In genomic region chr18:44507729-44508325, GRCh38 we compare ENCODE assay signal across 8 cellular contexts.
DNase-seq lines count a peak whose midpoint lies in the region; ATAC-seq and TF ChIP-seq lines count a peak whose summit lies in the region.

No MANE protein-coding gene starts in this region.

- 39 to 62% methylated on average over 6 of the region's 6 CpGs for WGBS in sigmoid colon, 2 donors

- intact Hi-C loops in A673 (cut with micrococcal nuclease; ENCODE audit: unreplicated experiment) = no loop called here
- intact Hi-C loops in sigmoid colon (cut with DNase I) = no loop called here

- no peaks in the 10 kb centered on the region for H3K27me3 ChIP-seq in A673 (replicated peaks; ENCODE audit: insufficient read depth, low read depth, low read length, poor library complexity)
- H3K27me3 ChIP-seq in sigmoid colon = no peaks in the 10 kb centered on the region

- CTCF ChIA-PET in A673 (lab: Charles Lee) = no interaction called here

- peak; percentile 59 for ATAC-seq in GM18870 (IDR thresholded peaks at IDR 0.05; ENCODE audit: unreplicated experiment)
- ATAC-seq in HG03097 (IDR thresholded peaks at IDR 0.05; ENCODE audit: low FRiP score, unreplicated experiment) = peak; percentile 91
- ATAC-seq in natural killer cell treated with Interleukin-12 subunit alpha and Interleukin-12 subunit beta and Interleukin-15 and Interleukin-18, amount 100 ng/mL, for 72 hours = peak; percentile 87 to 91

- H3K36me3 Mint-ChIP-seq in activated naive CD8-positive, alpha-beta T cell treated with anti-CD3 and anti-CD28 coated beads for 36 hours = no peaks in the 10 kb centered on the region
- H3K36me3 Mint-ChIP-seq in natural killer cell treated with Interleukin-12 subunit alpha and Interleukin-12 subunit beta and Interleukin-15 and Interleukin-18, amount 100 ng/mL, for 72 hours = no peaks in the 10 kb centered on the region

- no peak overlapping the region for H3K4me3 Mint-ChIP-seq in activated naive CD8-positive, alpha-beta T cell treated with anti-CD3 and anti-CD28 coated beads for 36 hours
- H3K4me3 Mint-ChIP-seq in natural killer cell treated with Interleukin-12 subunit alpha and Interleukin-12 subunit beta and Interleukin-15 and Interleukin-18, amount 100 ng/mL, for 72 hours = no peak overlapping the region

- H3K9me3 ChIP-seq in A673 (ENCODE audit: low read depth, low read length, poor library complexity, severe bottlenecking) (no peaks in the 10 kb centered on the region), sigmoid colon (no peaks in the 10 kb centered on the region)

- no peak overlapping the region for H3K27ac Mint-ChIP-seq in activated naive CD8-positive, alpha-beta T cell treated with anti-CD3 and anti-CD28 coated beads for 36 hours
- H3K27ac Mint-ChIP-seq in natural killer cell treated with Interleukin-12 subunit alpha and Interleukin-12 subunit beta and Interleukin-15 and Interleukin-18, amount 100 ng/mL, for 72 hours = no peak overlapping the region

- peak; percentile 8 for DNase-seq in activated naive CD8-positive, alpha-beta T cell treated with anti-CD3 and anti-CD28 coated beads for 36 hours
- peak; percentile 79 for DNase-seq in natural killer cell treated with Interleukin-12 subunit alpha and Interleukin-12 subunit beta and Interleukin-15 and Interleukin-18, amount 100 ng/mL, for 72 hours (ENCODE audit: low spot score)
- DNase-seq in EL = no peak
- no peak for DNase-seq in A673 (ENCODE audit: low spot score)
- DNase-seq in NCI-H1694 (lab: John Stamatoyannopoulos, UW) = no peak
- no peak for DNase-seq in sigmoid colon

- H3K4me1 ChIP-seq in A673 (ENCODE audit: insufficient read depth, low read length, poor library complexity, severe bottlenecking) = no peaks in the 10 kb centered on the region
- peaks cover 0 to 20% (median 14%) of the 10 kb centered on the region in 4 donors for H3K4me1 ChIP-seq in sigmoid colon

- H3K36me3 ChIP-seq in A673 (ENCODE audit: insufficient read depth, low read length, poor library complexity, severe bottlenecking) = no peaks in the 10 kb centered on the region
- no peaks in the 10 kb centered on the region for H3K36me3 ChIP-seq in sigmoid colon

- peaks cover 9% of the 10 kb centered on the region for H3K4me1 Mint-ChIP-seq in activated naive CD8-positive, alpha-beta T cell treated with anti-CD3 and anti-CD28 coated beads for 36 hours
- H3K4me1 Mint-ChIP-seq in natural killer cell treated with Interleukin-12 subunit alpha and Interleukin-12 subunit beta and Interleukin-15 and Interleukin-18, amount 100 ng/mL, for 72 hours (ENCODE audit: low read depth in 2 of 2) = peaks cover 17 to 28% of the 10 kb centered on the region in 2 donors

- POLR2A ChIA-PET in A673 (lab: Charles Lee; ENCODE audit: low non-redundant PET) = no interaction called here

- no peak for TF ChIP-seq CTCF in A673 (conservative IDR thresholded peaks at IDR 0.05; ENCODE audit: low read depth, low read length)
- TF ChIP-seq CTCF in sigmoid colon (IDR thresholded peaks at IDR 0.05) = no peak

- no peak for TF ChIP-seq POLR2A in sigmoid colon (IDR thresholded peaks at IDR 0.05)

- no peaks in the 10 kb centered on the region for H3K9me3 Mint-ChIP-seq in activated naive CD8-positive, alpha-beta T cell treated with anti-CD3 and anti-CD28 coated beads for 36 hours
- H3K9me3 Mint-ChIP-seq in natural killer cell treated with Interleukin-12 subunit alpha and Interleukin-12 subunit beta and Interleukin-15 and Interleukin-18, amount 100 ng/mL, for 72 hours = peaks cover 4% of the 10 kb centered on the region

- H3K4me3 ChIP-seq in A673 (ENCODE audit: low read depth, low read length, poor library complexity, severe bottlenecking) (no peak overlapping the region), sigmoid colon (no peak overlapping the region)

- BruUV-seq in A673 (replicated peaks; lab: Mats Ljungman, UMichigan) = no TSS peak

- H3K27ac ChIP-seq in A673 (ENCODE audit: low read depth, low read length, poor library complexity, severe bottlenecking) (no peak overlapping the region), sigmoid colon (no peak overlapping the region)

- no peaks in the 10 kb centered on the region for H3K27me3 Mint-ChIP-seq in activated naive CD8-positive, alpha-beta T cell treated with anti-CD3 and anti-CD28 coated beads for 36 hours
- H3K27me3 Mint-ChIP-seq in natural killer cell treated with Interleukin-12 subunit alpha and Interleukin-12 subunit beta and Interleukin-15 and Interleukin-18, amount 100 ng/mL, for 72 hours = no peaks in the 10 kb centered on the region

- no peak for TF ChIP-seq EP300 in sigmoid colon (IDR thresholded peaks at IDR 0.05)

Comparison
In these comparisons a context has a peak if more than half of its experiments do, and no peak if none do; other contexts are left out.
1. DNase-seq: peak in activated naive CD8-positive, alpha-beta T cell treated with anti-CD3 and anti-CD28 coated beads for 36 hours (single experiment) and natural killer cell treated with Interleukin-12 subunit alpha and Interleukin-12 subunit beta and Interleukin-15 and Interleukin-18, amount 100 ng/mL, for 72 hours (single experiment); none in EL (single experiment), A673 (single experiment), NCI-H1694 (single experiment) and sigmoid colon (single experiment).
2. Peak in every context shown above with its lines, with median percentiles within 50 percentile points of each other: ATAC-seq.